8 cellular contexts compared by ENCODE assay signal in the genomic region with DNA sequence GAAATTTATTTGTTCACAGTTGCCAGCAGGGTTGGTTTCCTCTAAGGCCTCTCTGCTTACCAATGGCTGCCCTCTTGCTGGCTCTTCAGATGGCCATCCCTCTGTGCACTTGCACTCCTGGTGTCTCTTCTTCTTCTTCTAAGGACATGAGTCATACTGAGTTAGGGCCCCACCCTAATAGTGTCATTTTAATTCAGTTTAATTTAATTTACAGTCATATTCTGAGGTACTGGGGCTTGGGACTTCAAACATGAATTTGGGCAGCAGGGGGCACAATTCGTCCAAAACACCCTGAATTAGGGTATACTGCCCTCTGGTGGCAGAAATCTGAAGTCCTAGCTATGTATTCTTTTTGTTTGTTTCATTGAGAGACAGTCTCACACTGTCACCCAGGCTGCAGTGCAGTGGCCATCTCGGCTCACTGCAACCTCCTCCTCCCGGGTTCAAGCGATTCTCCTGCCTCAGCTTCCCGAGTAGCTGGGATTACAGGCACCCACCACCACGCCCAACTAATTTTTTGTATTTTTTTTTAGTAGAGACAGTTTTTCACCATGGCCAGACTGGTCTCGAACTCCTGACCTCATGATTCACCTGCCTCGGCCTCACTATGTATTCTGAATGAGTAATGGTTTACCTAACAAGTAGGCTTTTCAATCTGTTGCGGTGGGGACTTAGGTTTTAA. TPM values are rescaled to one million over a fixed set of nuclear protein-coding genes. Genes with fewer than 3 reads are reported as not detected.
DNase-seq lines count a peak whose midpoint lies in the region; ATAC-seq and TF ChIP-seq lines count a peak whose summit lies in the region.

No MANE protein-coding gene starts in this region.

- H3K4me3 Mint-ChIP-seq in HFFc6 = peak overlapping the region; percentile 50

- H3K9me3 Mint-ChIP-seq in HFFc6 = no peaks in the 10 kb centered on the region

- peak overlapping the region; percentile 94 for H3K27ac Mint-ChIP-seq in HFFc6

- ATAC-seq in right cardiac atrium (peak; percentile 62 to 77), sciatic nerve (peak; percentile 74)

- peaks cover 52% of the 10 kb centered on the region for H3K36me3 ChIP-seq in DOHH2 (ENCODE audit: control insufficient read depth, low read length)
- H3K36me3 ChIP-seq in adrenal gland (replicated peaks in 1 of 2) = peaks cover 0 to 54% of the 10 kb centered on the region in 2 donors

- no peak overlapping the region for H3K4me3 ChIP-seq in DOHH2 (ENCODE audit: low read length)
- H3K4me3 ChIP-seq in adrenal gland = no peak overlapping the region
- H3K4me3 ChIP-seq in right cardiac atrium (ENCODE audit: low read length) = no peak overlapping the region

- no peaks in the 10 kb centered on the region for H3F3A ChIP-seq in DOHH2 (ENCODE audit: control insufficient read depth, insufficient read depth)

- H3K9me2 ChIP-seq in DOHH2 (replicated peaks; ENCODE audit: control insufficient read depth, low read length) = no peaks in the 10 kb centered on the region

- H3K4me1 ChIP-seq in DOHH2 (ENCODE audit: control insufficient read depth, low read length) (no peaks in the 10 kb centered on the region), adrenal gland (replicated peaks in 1 of 2) (peaks cover 8 to 20% of the 10 kb centered on the region in 2 donors), right cardiac atrium (ENCODE audit: control insufficient read depth, insufficient read depth, low read length) (no peaks in the 10 kb centered on the region)

- intact Hi-C loops in adrenal gland (cut with DNase I) (no loop called here), right cardiac atrium (cut with DNase I) (no loop called here), sciatic nerve (cut with DNase I) (no loop called here)

- no peaks in the 10 kb centered on the region for H3K79me2 ChIP-seq in DOHH2 (ENCODE audit: control insufficient read depth, low read length)

- H3K27me3 Mint-ChIP-seq in HFFc6 (ENCODE audit: insufficient read depth) = peaks cover 2% of the 10 kb centered on the region; the same call in 1 of the 2 replicates

- H3K9me3 ChIP-seq in DOHH2 (ENCODE audit: control insufficient read depth, insufficient read depth, low read length) (no peaks in the 10 kb centered on the region), adrenal gland (replicated peaks in 1 of 3) (no peaks in the 10 kb centered on the region), right cardiac atrium (ENCODE audit: control insufficient read depth, low read length) (no peaks in the 10 kb centered on the region)

- DNase-seq in HFFc6 = peak; percentile 91
- peak; percentile 87 to 89 for DNase-seq in NCI-H187 (lab: John Stamatoyannopoulos, UW)
- peak; percentile 60 to 90 (median 84) for DNase-seq in T-helper 1 cell
- DNase-seq in adrenal gland = peak; percentile 82 to 95 (median 86)
- DNase-seq in right cardiac atrium = peak; percentile 61 to 82 (median 65)
- DNase-seq in sciatic nerve (ENCODE audit: low spot score) = peak; percentile 80
- DNase-seq in 8988T = no peak

- WGBS in adrenal gland, 4 donors = 30 to 34% (median 33%) methylated on average over 9 of the region's 9 CpGs
- 43% methylated on average over 9 of the region's 9 CpGs for WGBS in right cardiac atrium

- H3K27ac ChIP-seq in DOHH2 (ENCODE audit: low read depth, low read length) = no peak overlapping the region
- H3K27ac ChIP-seq in adrenal gland = peak overlapping the region in 3 of 5 donors; percentile 76 to 87 (median 86)
- H3K27ac ChIP-seq in right cardiac atrium (ENCODE audit: low read length) = no peak overlapping the region

- peak in 1 of 2 donors; percentile 16 for TF ChIP-seq POLR2A in adrenal gland (IDR thresholded peaks at IDR 0.05)

- H3K36me3 Mint-ChIP-seq in HFFc6 (ENCODE audit: low read depth) = peaks cover 30% of the 10 kb centered on the region

- TF ChIP-seq CTCF in DOHH2 (IDR thresholded peaks at IDR 0.05; ENCODE audit: low read depth, low read length, poor library complexity, severe bottlenecking) = peak; percentile 99
- peak; percentile 100 for TF ChIP-seq CTCF in HFFc6 (IDR thresholded peaks at IDR 0.05)
- peak; percentile 98 to 100 (median 98) for TF ChIP-seq CTCF in adrenal gland (IDR thresholded peaks at IDR 0.05)

- H3K27me3 ChIP-seq in DOHH2 (ENCODE audit: control insufficient read depth, low read length) = no peaks in the 10 kb centered on the region
- H3K27me3 ChIP-seq in adrenal gland = no peaks in the 10 kb centered on the region
- no peaks in the 10 kb centered on the region for H3K27me3 ChIP-seq in right cardiac atrium (ENCODE audit: control insufficient read depth, insufficient read depth)

- no peak overlapping the region for H3K4me2 ChIP-seq in DOHH2 (ENCODE audit: low read length)

- H4K20me1 ChIP-seq in DOHH2 (ENCODE audit: control insufficient read depth, insufficient read depth, low read depth, low read length) = no peaks in the 10 kb centered on the region

- H3K4me1 Mint-ChIP-seq in HFFc6 (ENCODE audit: low read depth) = peaks cover 37% of the 10 kb centered on the region

RNA-seq across cellular contexts. Expression of a gene that starts 19.8 kb away (rescaled TPM):
- 10 to 100 TPM; 23.0 to 27.1 (median 24.5) TPM for total RNA-seq in HFFc6 (2021; fragmentation: NEBNext Ultra II Directional; extraction: Animal tissue kit (Norgen Biotek cat#: 25700))
- total RNA-seq in adrenal gland = 10 to 100 TPM; 14.4 to 28.6 (median 22.3) TPM
- polyA plus RNA-seq in adrenal gland = 10 to 100 TPM; 13.0 to 41.1 (median 15.0) TPM
- total RNA-seq in right cardiac atrium = 10 to 100 TPM; 19.4 to 21.8 (median 21.2) TPM
- 19.9 TPM for polyA plus RNA-seq in right cardiac atrium
- 20.7 TPM for total RNA-seq in sciatic nerve

RNA-seq across cellular contexts. Expression of a gene that starts 20.1 kb away (rescaled TPM):
- 10 to 100 TPM; 22.7 to 26.4 (median 24.2) TPM for total RNA-seq in HFFc6 (2021; fragmentation: NEBNext Ultra II Directional; extraction: Animal tissue kit (Norgen Biotek cat#: 25700))
- total RNA-seq in adrenal gland = 10 to 100 TPM; 16.6 to 36.9 (median 31.0) TPM
- 10 to 100 TPM; 36.8 to 51.4 (median 50.0) TPM for polyA plus RNA-seq in adrenal gland
- total RNA-seq in right cardiac atrium = 10 to 100 TPM; 27.3 to 30.9 (median 29.0) TPM
- 26.8 TPM for polyA plus RNA-seq in right cardiac atrium
- 30.8 TPM for total RNA-seq in sciatic nerve

RNA-seq across cellular contexts. Expression of a gene that starts 54.7 kb away (rescaled TPM):
- total RNA-seq in HFFc6 (2021; fragmentation: NEBNext Ultra II Directional; extraction: Animal tissue kit (Norgen Biotek cat#: 25700)) = 10 to 100 TPM; 33.2 to 44.2 (median 39.8) TPM
- total RNA-seq in adrenal gland (10 to 100 TPM; 21.6 to 28.2 (median 24.8) TPM), right cardiac atrium (10 to 100 TPM; 15.9 to 21.8 (median 17.8) TPM), sciatic nerve (17.9 TPM)
- polyA plus RNA-seq in adrenal gland (10 to 100 TPM; 10.6 to 44.6 (median 12.8) TPM), right cardiac atrium (15.5 TPM)

RNA-seq across cellular contexts. Expression of a gene that starts 54.7 kb away (rescaled TPM):
- total RNA-seq in HFFc6 (2021; fragmentation: NEBNext Ultra II Directional; extraction: Animal tissue kit (Norgen Biotek cat#: 25700)) = 1 to 10 TPM in 2 of 6 experiments, under 1 TPM in 4; 0.52 to 1.2 (median 0.97) TPM
- 10 to 100 TPM in 1 of 8 donors, 1 to 10 TPM in 7; 1.6 to 46.9 (median 3.6) TPM for total RNA-seq in adrenal gland
- 1 to 10 TPM in 2 of 3 donors, under 1 TPM in 1; 0.51 to 6.4 (median 1.4) TPM for polyA plus RNA-seq in adrenal gland
- total RNA-seq in right cardiac atrium = 1 to 10 TPM; 3.1 to 8.1 (median 6.4) TPM
- polyA plus RNA-seq in right cardiac atrium = 4.1 TPM
- total RNA-seq in sciatic nerve = 7.6 TPM

Comparison
In these comparisons a context has a peak if more than half of its experiments do, and no peak if none do; other contexts are left out.
1. H3K27ac ChIP-seq: peak in adrenal gland (3 of 5); none in DOHH2 (single experiment) and right cardiac atrium (single experiment).
2. Peak in every context shown above with its lines, with median percentiles within 50 percentile points of each other: CTCF ChIP-seq.